ENCODE assay signal across 27 cellular contexts in the genomic region with DNA sequence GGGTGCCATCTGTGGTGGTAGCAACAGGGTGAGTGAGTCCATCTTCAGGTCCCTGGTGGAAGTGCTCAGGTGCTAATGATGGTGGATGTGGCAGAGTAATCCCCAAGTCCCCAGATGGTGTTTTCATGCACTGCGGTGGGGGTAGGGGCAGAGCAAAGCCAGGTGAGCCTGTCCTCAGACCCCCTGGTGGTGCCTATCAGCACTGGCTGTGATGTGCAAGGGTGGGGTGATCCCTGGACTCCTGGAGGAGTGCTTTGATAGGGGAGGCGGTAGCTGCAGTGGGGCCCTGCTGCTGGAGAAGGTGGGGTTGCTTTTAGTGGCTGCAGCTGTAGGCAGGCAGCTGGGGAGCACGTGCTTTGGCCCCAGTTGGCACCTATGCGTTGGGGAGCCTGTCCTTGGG.
"Had no signal": no experiment of that assay in that cellular context is flagged by ENCODE, and none has a peak within 500 bp of the region (broad histone marks: within the 10 kb centered on the region; RNA-seq: fewer than 3 reads in every experiment).

No MANE protein-coding gene starts in this region.

- H3K36me3 ChIP-seq: colonic mucosa, esophagus squamous epithelium, gastrocnemius medialis, heart right ventricle, left lung, lower lobe of right lung had no signal

- H3K4me3 ChIP-seq: colonic mucosa, esophagus squamous epithelium, gastrocnemius medialis, heart right ventricle, left lung, lower lobe of right lung, mucosa of descending colon had no signal

- ATAC-seq: effector memory CD8-positive, alpha-beta T cell; esophagus mucosa; gastrocnemius medialis; heart right ventricle; left cardiac atrium; left lung; left ventricle myocardium superior; lower lobe of right lung; mucosa of descending colon had no signal

- DNase-seq: colonic mucosa; cortex of kidney; effector CD8-positive, alpha-beta T cell; effector memory CD8-positive, alpha-beta T cell; endodermal cell; erythroblast; esophagus squamous epithelium; foreskin fibroblast; foreskin melanocyte; gastrocnemius medialis; glutamatergic neuron; head of caudate nucleus; heart right ventricle; hippocampal formation; left cardiac atrium; left lung; left ventricle myocardium superior; lower lobe of right lung; mesenchymal stem cell; mucosa of descending colon had no signal

- H3K27me3 ChIP-seq: colonic mucosa, gastrocnemius medialis, left lung had no signal

- FAIRE-seq: endometrium, islet of Langerhans, keratinocyte had no signal

- H3K27ac ChIP-seq: colonic mucosa, epithelial cell of prostate, esophagus squamous epithelium, gastrocnemius medialis, heart right ventricle, left lung, lower lobe of right lung had no signal

- H3K4me3 Mint-ChIP-seq: dendritic cell treated with granulocyte-macrophage colony-stimulating factor and Interleukin-4, amounts not matched to agents 40 ng/mL and 50 ng/mL, for 4 days; effector memory CD8-positive, alpha-beta T cell; endodermal cell; mesothelial cell of epicardium had no signal

- H3K4me1 ChIP-seq: colonic mucosa, esophagus squamous epithelium, gastrocnemius medialis, heart right ventricle, left lung, lower lobe of right lung had no signal

- H3K27ac Mint-ChIP-seq: dendritic cell treated with granulocyte-macrophage colony-stimulating factor and Interleukin-4, amounts not matched to agents 40 ng/mL and 50 ng/mL, for 4 days; effector memory CD8-positive, alpha-beta T cell; endodermal cell; mesothelial cell of epicardium had no signal

- H3K4me1 Mint-ChIP-seq: endodermal cell, mesothelial cell of epicardium had no signal

- H3K9me3 ChIP-seq: colonic mucosa, gastrocnemius medialis had no signal
